Comparison of ENCODE assay signal across 9 cellular contexts in genomic region chr5:174935854-174936474, GRCh38.
A peak's percentile ranks its signal among the peaks of the same experiment; 100 is the strongest.
DNase-seq lines count a peak whose midpoint lies in the region; ATAC-seq and TF ChIP-seq lines count a peak whose summit lies in the region.
"Had no signal": no experiment of that assay in that cellular context is flagged by ENCODE, and none has a peak within 500 bp of the region (broad histone marks: within the 10 kb centered on the region; RNA-seq: fewer than 3 reads in every experiment).

No MANE protein-coding gene starts in this region.

- no peak overlapping the region for H3K27ac ChIP-seq in KMS-11
- H3K27ac ChIP-seq: epithelial cell of prostate had no signal

- H3K4me1 ChIP-seq in KMS-11 (ENCODE audit: low read depth, poor library complexity, severe bottlenecking), result no peaks in the 10 kb centered on the region

- DNase-seq in NCI-H510A treated with DMSO at 0.1 percent for 48 hours (lab: John Stamatoyannopoulos, UW) (peak; percentile 33), NCI-H510A (lab: John Stamatoyannopoulos, UW) (no peak), T-helper 9 cell (peak; percentile 14), cardiac fibroblast (ENCODE audit: low read depth in 2 of 2) (peak; percentile 49 to 67), left colon (peak in 1 of 2 donors; percentile 45), GM19240 (ENCODE audit: insufficient read length, low spot score) (no peak)
- DNase-seq in stimulated activated CD4-positive, alpha-beta T cell treated with anti-CD3 and anti-CD28 coated beads, TNF-alpha, amount 100 ng/mL, for 48 hours (ENCODE audit: low read depth in 3 of 3), result peak in 2 of 3 donors; percentile 26 to 29

- intact Hi-C loops in left colon (cut with DNase I, micrococcal nuclease), result no loop called here

- peak; percentile 42 for ATAC-seq in left colon

- peak; percentile 87 for TF ChIP-seq CTCF in KMS-11 (conservative IDR thresholded peaks at IDR 0.05; ENCODE audit: low read depth, low read length)
- TF ChIP-seq CTCF in cardiac fibroblast (IDR thresholded peaks at IDR 0.05; ENCODE audit: low read depth, low read length), result peak; percentile 87

- no peaks in the 10 kb centered on the region for H4K20me1 ChIP-seq in KMS-11 (ENCODE audit: insufficient read depth)

- no peaks in the 10 kb centered on the region for H3K79me2 ChIP-seq in KMS-11 (ENCODE audit: insufficient read depth, low read depth)

- H2AFZ ChIP-seq in KMS-11 (ENCODE audit: low read depth), result no peak overlapping the region

- H3K27me3 ChIP-seq in KMS-11 (ENCODE audit: insufficient read depth, low read depth), result no peaks in the 10 kb centered on the region

- H3K4me3 ChIP-seq in KMS-11 (IDR thresholded peaks at IDR 0.05; ENCODE audit: insufficient read depth, low read depth, low read length) (no peak overlapping the region), cardiac fibroblast (replicated peaks in 1 of 2; ENCODE audit: low read depth in 2 of 2, low read length in 2 of 2) (no peak overlapping the region)

- no peaks in the 10 kb centered on the region for H3K36me3 ChIP-seq in KMS-11 (ENCODE audit: insufficient read depth)

- H3K9ac ChIP-seq in KMS-11, result no peak overlapping the region

- no peak overlapping the region for H3K4me2 ChIP-seq in KMS-11

Comparison
In these comparisons a context has a peak if more than half of its experiments do, and no peak if none do; other contexts are left out.
1. DNase-seq: peak in NCI-H510A treated with DMSO at 0.1 percent for 48 hours (single experiment), T-helper 9 cell (single experiment), cardiac fibroblast (2 of 2) and stimulated activated CD4-positive, alpha-beta T cell treated with anti-CD3 and anti-CD28 coated beads, TNF-alpha, amount 100 ng/mL, for 48 hours (2 of 3); none in NCI-H510A (single experiment) and GM19240 (single experiment).